Comparison of ENCODE assay signal across 25 cellular contexts in genomic region chr15:27576576-27576975, GRCh38.
"Had no signal": no experiment of that assay in that cellular context is flagged by ENCODE, and none has a peak within 500 bp of the region (broad histone marks: within the 10 kb centered on the region; RNA-seq: fewer than 3 reads in every experiment).

No MANE protein-coding gene starts in this region.

- H3K4me2 ChIP-seq: neural progenitor cell had no signal

- H3K4me1 ChIP-seq: parathyroid adenoma, psoas muscle, right lobe of liver, sigmoid colon, stomach, thyroid gland, tibial nerve, upper lobe of left lung, vagina had no signal

- H3K9ac ChIP-seq: neural progenitor cell, parathyroid adenoma had no signal

- DNase-seq: occipital lobe; ovary; posterior cingulate gyrus; psoas muscle; right cardiac atrium; right lobe of liver; sigmoid colon; small intestine; stimulated activated CD4-positive, alpha-beta T cell treated with anti-CD3 and anti-CD28 coated beads, Interleukin-15, amount 100 ng/mL, for 24 hours; stimulated activated CD4-positive, alpha-beta T cell treated with anti-CD3 and anti-CD28 coated beads, Interleukin-2, amount 100 ng/mL, for 24 hours; stimulated activated CD4-positive, alpha-beta T cell treated with anti-CD3 and anti-CD28 coated beads, Interleukin-2, amount 100 ng/mL, for 48 hours; stimulated activated CD4-positive, alpha-beta T cell treated with anti-CD3 and anti-CD28 coated beads, Interleukin-4, amount 100 ng/mL, for 24 hours; stimulated activated naive B cell treated with anti-CD40 and anti-IgM and Interleukin-4, amounts not matched to agents 10 μg/mL and 1 μg/mL and 100 μg/mL, for 72 hours; stimulated activated naive CD4-positive, alpha-beta T cell treated with Interleukin-2 at 50 U/mL for 16 hours; stomach; thyroid gland; trophoblast cell; upper lobe of left lung had no signal

- FAIRE-seq: small intestine, urothelium cell line had no signal

- H3K27ac ChIP-seq: neural progenitor cell, ovary, parathyroid adenoma, psoas muscle, right lobe of liver, sigmoid colon, stomach, thoracic aorta, thyroid gland, tibial nerve, upper lobe of left lung, vagina had no signal

- H2AFZ ChIP-seq: neural progenitor cell, parathyroid adenoma had no signal

- H3K4me3 ChIP-seq: neural progenitor cell, ovary, psoas muscle, right lobe of liver, sigmoid colon, stomach, thoracic aorta, thyroid gland, tibial nerve, upper lobe of left lung, vagina had no signal

- ATAC-seq: psoas muscle; right cardiac atrium; stimulated activated effector memory CD8-positive, alpha-beta T cell treated with anti-CD3 and anti-CD28 coated beads, Interleukin-12 subunit alpha, Interleukin-12 subunit beta, amount 100 ng/mL, for 72 hours; stimulated activated naive B cell treated with anti-CD40 and anti-IgM and Interleukin-4, amounts not matched to agents 10 μg/mL and 1 μg/mL and 100 μg/mL, for 72 hours had no signal

- H3K79me2 ChIP-seq: parathyroid adenoma had no signal

- H3K9me3 ChIP-seq: ovary, psoas muscle, right lobe of liver, sigmoid colon, thoracic aorta, thyroid gland, tibial nerve, vagina had no signal

- H3K27me3 ChIP-seq: neural progenitor cell, ovary, right lobe of liver, sigmoid colon, stomach, thyroid gland, tibial nerve, upper lobe of left lung, vagina had no signal

- H3K36me3 ChIP-seq: neural progenitor cell, ovary, right lobe of liver, sigmoid colon, stomach, thoracic aorta, thyroid gland, tibial nerve, upper lobe of left lung, vagina had no signal
